Comparison of ENCODE assay signal across 1 cellular context in genomic region chr11:1876361-1877063, GRCh38.
TF ChIP-seq lines count a peak whose summit lies in the region.

No MANE protein-coding gene starts in this region.

TF ChIP-seq in HepG2, 621 proteins besides CTCF, POLR2A, EP300 and RAD21 (continued from another document):
- TF ChIP-seq ZNF687 (CRISPR knock-in tag; IDR thresholded peaks at IDR 0.05) (peak; percentile 65), HOMEZ (CRISPR knock-in tag; IDR thresholded peaks at IDR 0.05; ENCODE audit: low read depth) (no peak), NFYC (CRISPR knock-in tag; IDR thresholded peaks at IDR 0.05) (no peak), ERF (CRISPR knock-in tag; IDR thresholded peaks at IDR 0.05) (no peak), ZNF331 (CRISPR knock-in tag; IDR thresholded peaks at IDR 0.05) (no peak), HOXA7 (CRISPR knock-in tag; IDR thresholded peaks at IDR 0.05) (no peak), ARID3A (IDR thresholded peaks at IDR 0.05; ENCODE audit: low read depth, low read length) (no peak), MTF2 (CRISPR knock-in tag; IDR thresholded peaks at IDR 0.05; ENCODE audit: borderline replicate concordance) (no peak), CSRNP1 (CRISPR knock-in tag; IDR thresholded peaks at IDR 0.05) (no peak), ZNF547 (CRISPR knock-in tag; IDR thresholded peaks at IDR 0.05) (no peak), AKNA (CRISPR knock-in tag; IDR thresholded peaks at IDR 0.05; ENCODE audit: borderline replicate concordance) (no peak), ZNF207 (IDR thresholded peaks at IDR 0.05; ENCODE audit: borderline replicate concordance) (no peak), MED13 (CRISPR knock-in tag; IDR thresholded peaks at IDR 0.05) (no peak), SUZ12 (IDR thresholded peaks at IDR 0.05; ENCODE audit: low read depth, low read length) (no peak), ZNF503 (CRISPR knock-in tag; IDR thresholded peaks at IDR 0.05) (no peak), SPEN (CRISPR knock-in tag; IDR thresholded peaks at IDR 0.05; ENCODE audit: low read depth) (0 out of 2 replicates have a peak, but pooled peaks have one; percentile 19), ZNF607 (CRISPR knock-in tag; IDR thresholded peaks at IDR 0.05; ENCODE audit: borderline replicate concordance) (no peak), CENPBD1 (CRISPR knock-in tag; IDR thresholded peaks at IDR 0.05; ENCODE audit: borderline replicate concordance, low read depth) (no peak), ZNF562 (CRISPR knock-in tag; IDR thresholded peaks at IDR 0.05; ENCODE audit: borderline replicate concordance) (no peak), NBN (conservative IDR thresholded peaks at IDR 0.05) (no peak)
TF ChIP-seq in HepG2: peak in this region for 13.
